ENCODE assay signal across 8 cellular contexts in genomic region chr17:7854851-7855642, GRCh38. TPM values are rescaled to one million over a fixed set of nuclear protein-coding genes. Genes with fewer than 3 reads are reported as not detected.
A peak's percentile ranks its signal among the peaks of the same experiment; 100 is the strongest.
DNase-seq lines count a peak whose midpoint lies in the region; ATAC-seq, FAIRE-seq and TF ChIP-seq lines count a peak whose summit lies in the region.

TMEM88 (plus strand) TSS chr17:7855066; CDS start chr17:7855075, 9 bp downstream.

- H3K9me3 ChIP-seq in BE2C (no peaks in the 10 kb centered on the region), OCI-LY7 (ENCODE audit: low read length) (no peaks in the 10 kb centered on the region)

- POLR2A ChIA-PET in OCI-LY7 (lab: Charles Lee), result no interaction called here

- no peak within 1 kb of the TSS for H2AFZ ChIP-seq in OCI-LY7 (ENCODE audit: low read length)

- H3K9me3 Mint-ChIP-seq in natural killer cell treated with Interleukin-12 subunit alpha and Interleukin-12 subunit beta and Interleukin-15 and Interleukin-18, amount 100 ng/mL, for 72 hours, result no peaks in the 10 kb centered on the region

- peak within 1 kb of the TSS; percentile 4 for H3K4me3 Mint-ChIP-seq in natural killer cell treated with Interleukin-12 subunit alpha and Interleukin-12 subunit beta and Interleukin-15 and Interleukin-18, amount 100 ng/mL, for 72 hours

- CTCF ChIA-PET in OCI-LY7 (lab: Charles Lee; ENCODE audit: unreplicated experiment), result interaction anchor here (0.6 kb wide), 2 partner anchors 18 to 53 kb away, joined by 6 to 7 read pairs; no protein-coding TSS in a partner anchor

- peaks cover 6% of the 10 kb centered on the region for H3K36me3 Mint-ChIP-seq in natural killer cell treated with Interleukin-12 subunit alpha and Interleukin-12 subunit beta and Interleukin-15 and Interleukin-18, amount 100 ng/mL, for 72 hours

- BruUV-seq in OCI-LY7 (replicated peaks; lab: Mats Ljungman, UMichigan), result no TSS peak

- TF ChIP-seq CTCF in BE2C (IDR thresholded peaks at IDR 0.05; ENCODE audit: low read depth, low read length), result no peak
- TF ChIP-seq CTCF in OCI-LY7 (conservative IDR thresholded peaks at IDR 0.05; ENCODE audit: low read length), result no peak

- no peak for FAIRE-seq in HTR-8/SVneo (lab: Jason Lieb, UNC)

- H3K9me2 ChIP-seq in OCI-LY7 (ENCODE audit: insufficient read depth, low read length), result no peaks in the 10 kb centered on the region

- H3K36me3 ChIP-seq in BE2C (peaks cover 25% of the 10 kb centered on the region), OCI-LY7 (ENCODE audit: insufficient read depth, low read length) (peaks cover 75% of the 10 kb centered on the region)

- H3K4me1 ChIP-seq in BE2C, result peaks cover 3% of the 10 kb centered on the region; the same call in 1 of the 2 replicates
- peaks cover 47% of the 10 kb centered on the region for H3K4me1 ChIP-seq in OCI-LY7 (ENCODE audit: insufficient read depth, low read length, poor library complexity, severe bottlenecking)

- peaks cover 13 to 35% of the 10 kb centered on the region in 2 donors for H3K4me1 Mint-ChIP-seq in natural killer cell treated with Interleukin-12 subunit alpha and Interleukin-12 subunit beta and Interleukin-15 and Interleukin-18, amount 100 ng/mL, for 72 hours (ENCODE audit: low read depth in 2 of 2)

- no peaks in the 10 kb centered on the region for H3K27me3 ChIP-seq in BE2C

- H3K4me3 ChIP-seq in BE2C (ENCODE audit: low read depth, low read length), result peak within 1 kb of the TSS; percentile 79
- peak within 1 kb of the TSS; percentile 86 for H3K4me3 ChIP-seq in OCI-LY7 (ENCODE audit: low read depth, low read length, poor library complexity, severe bottlenecking)

- no peak within 1 kb of the TSS for H3K27ac Mint-ChIP-seq in natural killer cell treated with Interleukin-12 subunit alpha and Interleukin-12 subunit beta and Interleukin-15 and Interleukin-18, amount 100 ng/mL, for 72 hours

- intact Hi-C loops in OCI-LY7 (cut with micrococcal nuclease; ENCODE audit: unreplicated experiment), result no loop called here

- peak within 1 kb of the TSS; percentile 91 for H3K4me2 ChIP-seq in OCI-LY7 (ENCODE audit: low read length)

- no peak for DNase-seq in BE2C
- DNase-seq in OCI-LY7 (ENCODE audit: low spot score), result no peak
- DNase-seq in epithelial cell of prostate (ENCODE audit: low read depth, low spot score), result no peak
- DNase-seq in natural killer cell treated with Interleukin-12 subunit alpha and Interleukin-12 subunit beta and Interleukin-15 and Interleukin-18, amount 100 ng/mL, for 72 hours (ENCODE audit: low spot score), result no peak
- DNase-seq in AG20443 (ENCODE audit: low spot score), result no peak
- no peak for DNase-seq in HuH-7.5 (ENCODE audit: low spot score)
- no peak for DNase-seq in NCI-H69 (lab: John Stamatoyannopoulos, UW)
- DNase-seq in HTR-8/SVneo (ENCODE audit: insufficient read length, low spot score), result no peak

- H3K27ac ChIP-seq in OCI-LY7 (ENCODE audit: low read depth, low read length, poor library complexity, severe bottlenecking), result peak within 1 kb of the TSS; percentile 86
- peak within 1 kb of the TSS; percentile 91 for H3K27ac ChIP-seq in epithelial cell of prostate

- ATAC-seq in natural killer cell treated with Interleukin-12 subunit alpha and Interleukin-12 subunit beta and Interleukin-15 and Interleukin-18, amount 100 ng/mL, for 72 hours, result no peak

- H3K79me2 ChIP-seq in OCI-LY7 (ENCODE audit: insufficient read depth, low read depth, low read length), result peaks cover 33% of the 10 kb centered on the region

- H3K27me3 Mint-ChIP-seq in natural killer cell treated with Interleukin-12 subunit alpha and Interleukin-12 subunit beta and Interleukin-15 and Interleukin-18, amount 100 ng/mL, for 72 hours, result no peaks in the 10 kb centered on the region

- peaks cover 8% of the 10 kb centered on the region; the same call in 1 of the 2 replicates for H4K20me1 ChIP-seq in OCI-LY7 (ENCODE audit: insufficient read depth, low read length)

RNA-seq across cellular contexts. Expression of gene TMEM88, which starts in this region (rescaled TPM):
- 98.8 TPM for polyA plus RNA-seq in BE2C (2012; ENCODE audit: insufficient read depth, insufficient read length, low read depth)
- 0.41 TPM in 1 of 2 replicates, not detected in the other for total RNA-seq in OCI-LY7 (2014; rRNA removed; shearing (Covaris generic))
- 3.8 and 4.0 TPM in 2 replicates for total RNA-seq in OCI-LY7 (2022)
- 1 to 10 TPM; 2.4 to 2.7 TPM for total RNA-seq in natural killer cell treated with Interleukin-12 subunit alpha and Interleukin-12 subunit beta and Interleukin-15 and Interleukin-18, amount 100 ng/mL, for 72 hours
